Comparison of ENCODE assay signal across 8 cellular contexts in genomic region chr5:143002459-143003327, GRCh38.
DNase-seq lines count a peak whose midpoint lies in the region; ATAC-seq and TF ChIP-seq lines count a peak whose summit lies in the region.

No MANE protein-coding gene starts in this region.

- H3K9me2 ChIP-seq in SU-DHL-6 (replicated peaks; ENCODE audit: insufficient read depth, low read length): no peaks in the 10 kb centered on the region

- H2AFZ ChIP-seq in SU-DHL-6 (ENCODE audit: low read depth, low read length, severe bottlenecking): no peak overlapping the region

- ATAC-seq in GM21423 (IDR thresholded peaks at IDR 0.05; ENCODE audit: unreplicated experiment) (peak; percentile 69), left colon (peak; percentile 46)

- H3K27me3 ChIP-seq in SU-DHL-6 (ENCODE audit: low read length) (no peaks in the 10 kb centered on the region), brain microvascular endothelial cell (replicated peaks) (no peaks in the 10 kb centered on the region)

- intact Hi-C loops in left colon (cut with DNase I, micrococcal nuclease): loop anchor here in 1 of 2 donors (10.0 kb wide), 1 partner anchor 822 kb away; no protein-coding TSS in a partner anchor

- H3K79me2 ChIP-seq in SU-DHL-6 (ENCODE audit: insufficient read depth, low read length): no peaks in the 10 kb centered on the region

- H3K27ac ChIP-seq in SU-DHL-6 (ENCODE audit: low read depth, low read length): no peak overlapping the region
- peak overlapping the region; percentile 84 for H3K27ac ChIP-seq in brain microvascular endothelial cell

- DNase-seq in GM04504 (ENCODE audit: low read depth) (peak; percentile 69), HT-29 (ENCODE audit: low spot score) (peak; percentile 29), brain microvascular endothelial cell (peak; percentile 89), left colon (peak; percentile 22 to 42), NCI-H2081 treated with DMSO at 0.1 percent for 48 hours (lab: John Stamatoyannopoulos, UW) (no peak)
- peak; percentile 20 for DNase-seq in stimulated activated CD8-positive, alpha-beta memory T cell treated with anti-CD3 and anti-CD28 coated beads, Interleukin-15, amount 100 ng/mL, for 1 hour (ENCODE audit: low read depth)

- H3K4me3 ChIP-seq in SU-DHL-6 (ENCODE audit: insufficient read depth, low read length, poor library complexity, severe bottlenecking) (no peak overlapping the region), brain microvascular endothelial cell (ENCODE audit: low read depth, low read length) (no peak overlapping the region)

- in situ Hi-C loops in brain microvascular endothelial cell (cut with HindIII; ENCODE audit: low pct_ligation_motif_present, low sequenced_read_pairs): no loop called here

- no peak overlapping the region for H3K4me2 ChIP-seq in SU-DHL-6 (ENCODE audit: low read depth, low read length, poor library complexity, severe bottlenecking)

- no peaks in the 10 kb centered on the region for H3F3A ChIP-seq in SU-DHL-6 (ENCODE audit: insufficient read depth)

- no peak overlapping the region for H3K9ac ChIP-seq in SU-DHL-6 (ENCODE audit: low read length)

- H3K36me3 ChIP-seq in SU-DHL-6 (ENCODE audit: low read length) (no peaks in the 10 kb centered on the region), brain microvascular endothelial cell (replicated peaks) (no peaks in the 10 kb centered on the region)

- no peaks in the 10 kb centered on the region for H3K9me3 ChIP-seq in SU-DHL-6 (ENCODE audit: insufficient read depth, low read length)

- H4K20me1 ChIP-seq in SU-DHL-6 (ENCODE audit: low read depth, low read length): no peaks in the 10 kb centered on the region

- TF ChIP-seq CTCF in SU-DHL-6 (IDR thresholded peaks at IDR 0.05; ENCODE audit: insufficient read depth, low read length, poor library complexity, severe bottlenecking): peak; percentile 29
- TF ChIP-seq CTCF in brain microvascular endothelial cell (IDR thresholded peaks at IDR 0.05; ENCODE audit: low read depth, low read length, missing control alignments): peak; percentile 65
